1 cellular context compared by ENCODE assay signal in the genomic region with DNA sequence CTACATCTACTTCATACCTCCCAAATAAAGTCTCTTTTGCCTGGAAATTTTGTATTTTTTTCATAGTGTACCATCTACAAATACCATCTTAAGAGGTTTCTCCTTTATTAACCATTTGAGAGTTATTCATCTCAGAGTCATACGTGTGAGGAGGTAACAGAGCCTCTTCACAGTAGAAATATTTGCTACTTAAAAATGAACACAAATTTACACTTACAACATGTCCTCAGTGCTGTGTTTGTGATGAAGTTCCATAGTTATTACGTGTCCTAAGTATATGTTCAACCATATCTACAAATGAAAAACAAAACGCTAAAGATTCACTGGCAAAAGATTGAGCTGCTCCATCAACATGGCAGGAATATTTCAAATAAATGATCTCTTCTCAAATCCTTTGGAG.
TF ChIP-seq lines count a peak whose summit lies in the region.

No MANE protein-coding gene starts in this region.

TF ChIP-seq in GM12878, 131 proteins besides CTCF, POLR2A, EP300 and RAD21 (continued from another document):
- no peak for TF ChIP-seq SKIL (IDR thresholded peaks at IDR 0.05; ENCODE audit: low read depth, poor library complexity, severe bottlenecking)
- no peak for TF ChIP-seq SP1 (IDR thresholded peaks at IDR 0.05; ENCODE audit: low read depth, low read length)
- TF ChIP-seq E2F8 (IDR thresholded peaks at IDR 0.05; ENCODE audit: low read depth, partially characterized antibody): no peak
- TF ChIP-seq MEF2A (IDR thresholded peaks at IDR 0.05; ENCODE audit: insufficient read depth, low read depth, low read length): no peak
- no peak for TF ChIP-seq ZNF592 (IDR thresholded peaks at IDR 0.05)
- TF ChIP-seq, protein P1, sequence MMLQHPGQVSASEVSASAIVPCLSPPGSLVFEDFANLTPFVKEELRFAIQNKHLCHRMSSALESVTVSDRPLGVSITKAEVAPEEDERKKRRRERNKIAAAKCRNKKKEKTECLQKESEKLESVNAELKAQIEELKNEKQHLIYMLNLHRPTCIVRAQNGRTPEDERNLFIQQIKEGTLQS (IDR thresholded peaks at IDR 0.05; ENCODE audit: borderline replicate concordance, extremely low read depth, low read depth, low read length): no peak
- no peak for TF ChIP-seq MTA3 (IDR thresholded peaks at IDR 0.05; ENCODE audit: borderline replicate concordance, low read length)
- no peak for TF ChIP-seq GABPA (IDR thresholded peaks at IDR 0.05; ENCODE audit: low read depth)
- TF ChIP-seq SMC3 (IDR thresholded peaks at IDR 0.05; ENCODE audit: borderline replicate concordance, low read length): no peak
- TF ChIP-seq MTA2 (IDR thresholded peaks at IDR 0.05; ENCODE audit: low read depth): no peak
- TF ChIP-seq NFYA (IDR thresholded peaks at IDR 0.05; ENCODE audit: borderline replicate concordance, low read depth, low read length): no peak
